ENCODE assay signal across 8 cellular contexts in the genomic region with DNA sequence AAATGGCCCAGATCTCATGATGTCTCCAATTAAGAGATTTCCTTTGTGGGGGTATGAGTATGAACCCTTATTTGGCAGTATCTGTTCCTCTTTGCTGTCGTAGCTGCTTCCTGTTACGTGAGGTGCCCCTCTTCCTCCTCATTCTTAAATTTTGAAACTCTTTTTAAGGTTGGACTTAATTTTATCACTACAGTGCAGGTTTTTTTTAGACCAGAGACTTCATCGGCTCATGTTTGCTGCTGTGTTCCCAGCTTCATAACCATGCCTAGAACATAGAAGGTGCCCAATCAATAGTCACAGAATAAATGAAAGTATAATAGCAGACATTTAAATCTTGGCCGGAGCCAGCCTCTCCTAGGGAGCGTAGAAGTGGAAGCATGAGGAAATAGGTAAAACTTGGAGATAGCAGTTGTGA. TPM values are rescaled to one million over a fixed set of nuclear protein-coding genes. Genes with fewer than 3 reads are reported as not detected.
DNase-seq lines count a peak whose midpoint lies in the region; ATAC-seq and TF ChIP-seq lines count a peak whose summit lies in the region.
"Had no signal": no experiment of that assay in that cellular context is flagged by ENCODE, and none has a peak within 500 bp of the region (broad histone marks: within the 10 kb centered on the region; RNA-seq: fewer than 3 reads in every experiment).

No MANE protein-coding gene starts in this region.

- DNase-seq in Panc1 (ENCODE audit: low read depth, low spot score) (no peak), natural killer cell (no peak), UCSD-AML1 (lab: John Stamatoyannopoulos, UW; ENCODE audit: unreplicated experiment) (no peak), aorta (no peak), NCI-H2171 treated with DMSO at 0.1 percent for 48 hours (lab: John Stamatoyannopoulos, UW) (no peak)

- ATAC-seq in GM18907 (IDR thresholded peaks at IDR 0.05; ENCODE audit: unreplicated experiment): peak; percentile 46
- ATAC-seq in HG02870 (IDR thresholded peaks at IDR 0.05; ENCODE audit: unreplicated experiment): peak; percentile 36
- ATAC-seq in Panc1: no peak
- ATAC-seq in natural killer cell: no peak
- ATAC-seq in aorta (ENCODE audit: low FRiP score): no peak

- peaks cover 20% of the 10 kb centered on the region for H3K4me1 ChIP-seq in Panc1 (ENCODE audit: control insufficient read depth, insufficient read depth, low read length)
- H3K4me1 ChIP-seq in aorta (ENCODE audit: control insufficient read depth in 1 of 2, insufficient read depth in 2 of 2, low read length in 2 of 2): no peaks in the 10 kb centered on the region

- TF ChIP-seq CTCF in Panc1 (IDR thresholded peaks at IDR 0.05) (no peak), natural killer cell (IDR thresholded peaks at IDR 0.05) (no peak)

- H3K27me3 ChIP-seq in Panc1 (ENCODE audit: control insufficient read depth, insufficient read depth, low read length) (no peaks in the 10 kb centered on the region), aorta (ENCODE audit: control insufficient read depth in 1 of 2, insufficient read depth in 2 of 2, low read length in 1 of 2) (no peaks in the 10 kb centered on the region)

- H3K9me3 Mint-ChIP-seq in natural killer cell: no peaks in the 10 kb centered on the region

- peaks cover 37 to 38% of the 10 kb centered on the region in 2 donors for H3K4me1 Mint-ChIP-seq in natural killer cell

- no peaks in the 10 kb centered on the region for H3K36me3 Mint-ChIP-seq in natural killer cell

- no peak overlapping the region for H3K4me3 ChIP-seq in Panc1 (ENCODE audit: low read depth in 2 of 2, low read length in 2 of 2)
- no peak overlapping the region for H3K4me3 ChIP-seq in aorta (ENCODE audit: low read length in 2 of 2)
- H3K4me3 ChIP-seq: lung had no signal

- H3K9me3 ChIP-seq in Panc1 (ENCODE audit: control insufficient read depth, insufficient read depth, low read depth, low read length) (no peaks in the 10 kb centered on the region), aorta (ENCODE audit: control insufficient read depth, low read length) (no peaks in the 10 kb centered on the region)

- BruUV-seq in Panc1 (replicated peaks; lab: Mats Ljungman, UMichigan): no TSS peak

- 75 to 76% methylated on average over 5 of the region's 5 CpGs for WGBS in aorta, 2 donors

- in situ Hi-C loops in Panc1 (cut with HindIII; ENCODE audit: low pct_unique_long_range_greater_than_20kb, low sequenced_read_pairs): no loop called here

- H3K36me3 ChIP-seq in Panc1 (ENCODE audit: control insufficient read depth, insufficient read depth, low read length) (peaks cover 6% of the 10 kb centered on the region; the same call in 1 of the 2 replicates), aorta (ENCODE audit: control insufficient read depth in 1 of 2, insufficient read depth in 2 of 2, low read length in 1 of 2) (no peaks in the 10 kb centered on the region)

- H3K27ac ChIP-seq in Panc1 (ENCODE audit: low read length) (peak overlapping the region; percentile 20; the same call in 1 of the 2 replicates), aorta (ENCODE audit: low read depth in 1 of 2, low read length in 2 of 2) (no peak overlapping the region)

- CTCF ChIA-PET in Panc1 (lab: Charles Lee): no interaction called here

- no peaks in the 10 kb centered on the region for H3K27me3 Mint-ChIP-seq in natural killer cell (ENCODE audit: low read depth in 2 of 2)

- intact Hi-C loops in Panc1 (cut with micrococcal nuclease; ENCODE audit: unreplicated experiment): no loop called here
- intact Hi-C loops in natural killer cell (cut with micrococcal nuclease): no loop called here
- intact Hi-C loops in aorta (cut with DNase I): no loop called here

- H3K27ac Mint-ChIP-seq in natural killer cell: peak overlapping the region in 1 of 2 donors; percentile 66

- H3K4me3 Mint-ChIP-seq in natural killer cell: peak overlapping the region; percentile 78

- POLR2A ChIA-PET in Panc1 (lab: Charles Lee): no interaction called here

RNA-seq across cellular contexts. Expression of a gene that starts 2.4 kb away (rescaled TPM):
- total RNA-seq in Panc1 (2021; ENCODE audit: unreplicated experiment): 40.8 TPM
- polyA plus RNA-seq in Panc1 (2012; ENCODE audit: insufficient read length): 22.1 TPM
- 10 to 100 TPM; 23.5 to 30.9 (median 28.9) TPM for total RNA-seq in natural killer cell
- total RNA-seq in aorta: 10 to 100 TPM; 22.8 to 23.2 TPM
- 10 to 100 TPM in 1 of 2 donors, 1 to 10 TPM in 1; 6.3 to 16.2 TPM for polyA plus RNA-seq in aorta

RNA-seq across cellular contexts. Expression of a gene that starts 33.4 kb away (rescaled TPM):
- total RNA-seq in Panc1 (2021; ENCODE audit: unreplicated experiment): not detected
- not detected for polyA plus RNA-seq in Panc1 (2012; ENCODE audit: insufficient read length)
- total RNA-seq in natural killer cell: under 1 TPM; 0.28 to 0.84 (median 0.45) TPM
- 1 to 10 TPM; 1.6 to 3.2 TPM for total RNA-seq in aorta
- polyA plus RNA-seq in aorta: under 1 TPM; 0.26 to 0.63 TPM

Comparison
In these comparisons a context has a peak if more than half of its experiments do, and no peak if none do; other contexts are left out.
1. ATAC-seq: peak in GM18907 (single experiment) and HG02870 (single experiment); none in Panc1 (single experiment), natural killer cell (0 of 3) and aorta (single experiment).